ENCODE assay signal across 1 cellular context in genomic region chr10:53808677-53809076, GRCh38.
TF ChIP-seq lines count a peak whose summit lies in the region.

No MANE protein-coding gene starts in this region.

TF ChIP-seq in H1, 55 proteins besides CTCF, POLR2A, EP300 and RAD21 (continued from another document):
- TF ChIP-seq SIN3A (conservative IDR thresholded peaks at IDR 0.05 in 1 of 2, IDR thresholded peaks at IDR 0.05 in 1 of 2; ENCODE audit: low read depth in 1 of 2, low read length in 2 of 2), result no peak
- no peak for TF ChIP-seq HDAC2 (IDR thresholded peaks at IDR 0.05; ENCODE audit: borderline replicate concordance in 1 of 2, low read depth in 2 of 2, low read length in 2 of 2)
- no peak for TF ChIP-seq USF2 (IDR thresholded peaks at IDR 0.05; ENCODE audit: low read length)
- no peak for TF ChIP-seq SP4 (IDR thresholded peaks at IDR 0.05; ENCODE audit: low read length)
- TF ChIP-seq HDAC6 (IDR thresholded peaks at IDR 0.05; ENCODE audit: low read depth, low read length), result no peak
- TF ChIP-seq ATF3 (IDR thresholded peaks at IDR 0.05; ENCODE audit: insufficient read depth, low read depth, low read length), result no peak
- no peak for TF ChIP-seq SUZ12 (IDR thresholded peaks at IDR 0.05; ENCODE audit: low read length)
- TF ChIP-seq MAFK (IDR thresholded peaks at IDR 0.05; ENCODE audit: low read depth, low read length), result no peak
- TF ChIP-seq TEAD4 (IDR thresholded peaks at IDR 0.05; ENCODE audit: low read depth, low read length), result no peak
